In the genomic region with DNA sequence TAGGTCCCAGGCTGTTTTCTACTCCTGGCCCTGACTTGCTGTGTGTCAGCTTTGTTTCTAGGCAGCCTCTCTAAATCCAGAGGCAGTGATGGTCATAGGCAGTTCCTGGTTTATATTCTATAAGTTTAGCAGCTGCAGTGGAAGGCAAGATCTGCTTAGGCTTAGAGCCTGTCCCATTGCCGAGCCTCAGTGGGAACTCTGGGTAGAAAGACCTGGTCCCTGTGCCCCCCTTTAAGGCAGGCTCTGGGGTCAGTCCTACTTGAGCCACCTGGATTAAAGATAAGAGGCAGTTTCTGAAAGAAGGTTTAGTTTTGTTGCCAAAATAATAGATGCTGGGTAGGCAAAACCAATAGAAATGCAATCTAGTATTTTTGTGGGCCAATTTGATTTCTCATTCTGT, we compare ENCODE assay signal across 1 cellular context.
TF ChIP-seq lines count a peak whose summit lies in the region.

No MANE protein-coding gene starts in this region.

TF ChIP-seq in IMR-90, 13 proteins besides CTCF, POLR2A, EP300 and RAD21 (continued from another document):
- no peak for TF ChIP-seq FOS (IDR thresholded peaks at IDR 0.05; ENCODE audit: low read depth, low read length)
- no peak for TF ChIP-seq SMC3 (IDR thresholded peaks at IDR 0.05; ENCODE audit: low read depth, low read length)
- TF ChIP-seq RFX5 (IDR thresholded peaks at IDR 0.05; ENCODE audit: low read depth, low read length): no peak
